Comparison of ENCODE assay signal across 10 cellular contexts in the genomic region with DNA sequence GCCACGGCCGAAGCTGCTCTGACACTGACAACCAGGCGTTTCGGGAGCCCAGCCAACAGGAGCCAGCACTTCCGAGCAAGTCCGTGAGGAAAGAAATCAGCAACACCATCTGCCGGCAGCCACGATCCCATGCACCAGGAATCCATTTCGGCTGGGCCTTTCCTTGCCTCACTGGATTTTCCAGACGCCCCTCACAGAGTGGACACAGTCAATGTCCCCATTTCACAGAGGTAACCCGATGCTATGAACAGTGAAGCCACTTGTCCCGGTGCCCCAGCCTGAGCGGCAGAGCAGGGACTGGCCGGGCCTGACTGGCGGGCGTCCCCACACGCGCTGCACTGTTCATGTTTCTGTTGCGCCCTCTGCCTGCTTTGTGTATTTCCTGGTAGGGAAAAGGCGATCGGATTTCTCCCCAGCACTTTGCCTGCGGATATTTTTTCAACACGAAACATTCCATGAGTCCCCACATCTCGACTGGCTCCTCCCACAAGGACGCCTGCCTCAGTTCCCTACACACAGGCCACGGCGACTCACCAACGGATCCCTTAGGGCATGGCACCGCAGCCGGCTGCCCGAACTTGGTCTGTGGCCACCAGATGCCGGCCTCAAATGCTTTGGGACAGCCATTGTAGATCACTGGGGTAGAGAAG. TPM values are rescaled to one million over a fixed set of nuclear protein-coding genes. Genes with fewer than 3 reads are reported as not detected.
DNase-seq lines count a peak whose midpoint lies in the region; ATAC-seq and TF ChIP-seq lines count a peak whose summit lies in the region.
"Had no signal": no experiment of that assay in that cellular context is flagged by ENCODE, and none has a peak within 500 bp of the region (broad histone marks: within the 10 kb centered on the region; RNA-seq: fewer than 3 reads in every experiment).

No MANE protein-coding gene starts in this region.

- no peaks in the 10 kb centered on the region for H3K9me3 Mint-ChIP-seq in MCF 10A (ENCODE audit: unreplicated experiment)
- H3K9me3 Mint-ChIP-seq: activated T-cell treated with anti-CD3 and anti-CD28 coated beads, Interleukin-2, amount 50 U/mL, for 24 hours; CD14-positive monocyte had no signal

- no peaks in the 10 kb centered on the region for H3K27me3 Mint-ChIP-seq in MCF 10A (ENCODE audit: insufficient read depth, unreplicated experiment)
- H3K27me3 Mint-ChIP-seq: activated T-cell treated with anti-CD3 and anti-CD28 coated beads, Interleukin-2, amount 50 U/mL, for 24 hours had no signal

- no peaks in the 10 kb centered on the region for H3K36me3 ChIP-seq in breast epithelium

- ATAC-seq in HG02571 (IDR thresholded peaks at IDR 0.05; ENCODE audit: unreplicated experiment), result no peak
- no peak for ATAC-seq in omental fat pad (ENCODE audit: low FRiP score)

- no peaks in the 10 kb centered on the region for H3K4me1 Mint-ChIP-seq in MCF 10A (ENCODE audit: insufficient read depth, unreplicated experiment)
- H3K4me1 Mint-ChIP-seq: CD14-positive monocyte had no signal

- BruUV-seq in MCF 10A (replicated peaks; lab: Mats Ljungman, UMichigan), result no TSS peak

- peak overlapping the region; percentile 71 to 82 for H3K27ac ChIP-seq in breast epithelium

- peak; percentile 47 to 81 for DNase-seq in breast epithelium (ENCODE audit: low spot score in 2 of 2)
- no peak for DNase-seq in MCF 10A (ENCODE audit: unreplicated experiment)
- DNase-seq in cardiac fibroblast (ENCODE audit: low read depth in 2 of 2), result peak; percentile 61 to 69
- peak; percentile 87 for DNase-seq in left kidney (ENCODE audit: low read depth, low spot score)
- no peak for DNase-seq in NCI-H524 treated with DMSO at 0.1 percent for 48 hours (lab: John Stamatoyannopoulos, UW)
- no peak for DNase-seq in effector CD8-positive, alpha-beta T cell (lab: John Stamatoyannopoulos, UW)
- no peak for DNase-seq in omental fat pad (ENCODE audit: low spot score)
- DNase-seq: activated T-cell treated with anti-CD3 and anti-CD28 coated beads, Interleukin-2, amount 50 U/mL, for 24 hours had no signal

- H3K4me1 ChIP-seq in breast epithelium, result peaks cover 0 to 6% of the 10 kb centered on the region in 2 donors

- no peaks in the 10 kb centered on the region for H3K27me3 ChIP-seq in breast epithelium

- H3K27ac Mint-ChIP-seq in MCF 10A (ENCODE audit: low read depth, unreplicated experiment), result no peak overlapping the region
- H3K27ac Mint-ChIP-seq: activated T-cell treated with anti-CD3 and anti-CD28 coated beads, Interleukin-2, amount 50 U/mL, for 24 hours; CD14-positive monocyte had no signal

- peak overlapping the region in 2 of 3 donors; percentile 31 to 54 for H3K4me3 ChIP-seq in breast epithelium
- H3K4me3 ChIP-seq in cardiac fibroblast (replicated peaks in 1 of 2; ENCODE audit: low read depth in 2 of 2, low read length in 2 of 2), result peak overlapping the region in 1 of 2 donors; percentile 10

- TF ChIP-seq CTCF in breast epithelium (IDR thresholded peaks at IDR 0.05) (peak; percentile 11 to 48 (median 24)), MCF 10A (IDR thresholded peaks at IDR 0.05; ENCODE audit: unreplicated experiment) (no peak), cardiac fibroblast (IDR thresholded peaks at IDR 0.05; ENCODE audit: low read depth, low read length) (peak; percentile 46), omental fat pad (IDR thresholded peaks at IDR 0.05) (no peak)

- H3K36me3 Mint-ChIP-seq in MCF 10A (ENCODE audit: insufficient read depth, unreplicated experiment), result peaks cover 25% of the 10 kb centered on the region
- H3K36me3 Mint-ChIP-seq: CD14-positive monocyte had no signal

- no peak for TF ChIP-seq POLR2A in breast epithelium (IDR thresholded peaks at IDR 0.05)

- H3K9me3 ChIP-seq in breast epithelium, result no peaks in the 10 kb centered on the region

- CTCF ChIA-PET in MCF 10A (lab: Yijun Ruan, JAX), result no interaction called here

- POLR2A ChIA-PET in MCF 10A (lab: Yijun Ruan, JAX), result no interaction called here

- intact Hi-C loops in breast epithelium (cut with DNase I; ENCODE audit: low total_unique reads) (no loop called here), MCF 10A (cut with micrococcal nuclease) (no loop called here)

- no peak overlapping the region for H3K4me3 Mint-ChIP-seq in MCF 10A (ENCODE audit: unreplicated experiment)
- H3K4me3 Mint-ChIP-seq: activated T-cell treated with anti-CD3 and anti-CD28 coated beads, Interleukin-2, amount 50 U/mL, for 24 hours; CD14-positive monocyte had no signal

RNA-seq across cellular contexts. Expression of a gene that starts 55.3 kb away (rescaled TPM):
- total RNA-seq in breast epithelium (10 to 100 TPM; 25.4 to 40.6 (median 37.6) TPM), MCF 10A (2022) (46.6 and 48.7 TPM in 2 replicates), omental fat pad (10 to 100 TPM; 19.3 to 62.8 (median 32.8) TPM)

Comparison
In these comparisons a context has a peak if more than half of its experiments do, and no peak if none do; other contexts are left out.
1. DNase-seq: peak in breast epithelium (2 of 2), cardiac fibroblast (2 of 2) and left kidney (single experiment); none in MCF 10A (single experiment), NCI-H524 treated with DMSO at 0.1 percent for 48 hours (single experiment), effector CD8-positive, alpha-beta T cell (single experiment) and omental fat pad (single experiment).
2. CTCF ChIP-seq: peak in breast epithelium (3 of 3) and cardiac fibroblast (single experiment); none in MCF 10A (single experiment) and omental fat pad (0 of 3).